In genomic region chr18:36023336-36023735, GRCh38 we compare ENCODE assay signal across 32 cellular contexts.
"Had no signal": no experiment of that assay in that cellular context is flagged by ENCODE, and none has a peak within 500 bp of the region (broad histone marks: within the 10 kb centered on the region; RNA-seq: fewer than 3 reads in every experiment).

No MANE protein-coding gene starts in this region.

- DNase-seq: activated B cell treated with CpG ODN at 0.5 μM for 24 hours; activated CD4-positive, alpha-beta memory T cell treated with anti-CD3 and anti-CD28 coated beads, Interleukin-2, amount 10 ng/mL, durations not matched to agents 7 days and 5 days; activated CD4-positive, alpha-beta T cell treated with anti-CD3 and anti-CD28 coated beads for 4 hours; activated CD4-positive, alpha-beta T cell treated with anti-CD3 and anti-CD28 coated beads, Interleukin-2, amount 50 U/mL, for 1 hour; activated CD4-positive, CD25-positive, alpha-beta regulatory T cell treated with anti-CD3 and anti-CD28 coated beads, Interleukin-2, amount 50 U/mL, for 72 hours; activated CD8-positive, alpha-beta memory T cell treated with anti-CD3 and anti-CD28 coated beads for 24 hours; activated CD8-positive, alpha-beta memory T cell treated with anti-CD3 and anti-CD28 coated beads, Interleukin-2, amount 10 ng/mL, durations not matched to agents 7 days and 5 days; activated CD8-positive, alpha-beta memory T cell treated with anti-CD3 and anti-CD28 coated beads, Interleukin-2, amount 50 U/mL, for 48 hours; activated effector memory CD4-positive, alpha-beta T cell treated with anti-CD3 and anti-CD28 coated beads, Interleukin-2, amount 50 U/mL, for 16 hours; activated naive CD4-positive, alpha-beta T cell; activated naive CD4-positive, alpha-beta T cell treated with anti-CD3 and anti-CD28 coated beads, Interleukin-2, amount 50 U/mL, for 16 hours; activated naive CD8-positive, alpha-beta T cell treated with anti-CD3 and anti-CD28 coated beads for 36 hours; activated T-cell treated with anti-CD3 and anti-CD28 coated beads, Interleukin-2, amount 50 U/mL, for 72 hours; amygdala; NCI-H1105; NCI-H1417 treated with DMSO at 0.1 percent for 48 hours; NCI-H1930; NCI-H2081 treated with DMSO at 0.1 percent for 48 hours; NCI-H226; NCI-H446 treated with DMSO at 0.1 percent for 48 hours; NCI-H524; NCI-H69; NK-92 treated with Interleukin-12 subunit alpha and Interleukin-12 subunit beta, amount 100 ng/mL, for 24 hours; PC-3; Peyer's patch; RPMI8226; SHP77 treated with DMSO at 0.1 percent for 48 hours; T-cell; T-helper 17 cell had no signal

- H3K9me3 Mint-ChIP-seq: activated B cell treated with CpG ODN at 0.5 μM for 24 hours; activated CD4-positive, alpha-beta memory T cell treated with anti-CD3 and anti-CD28 coated beads, Interleukin-2, amount 10 ng/mL, durations not matched to agents 7 days and 5 days; activated naive CD8-positive, alpha-beta T cell treated with anti-CD3 and anti-CD28 coated beads for 36 hours; activated T-cell treated with anti-CD3 and anti-CD28 coated beads, Interleukin-2, amount 50 U/mL, for 72 hours; activated T-helper 17 cell treated with anti-CD3 and anti-CD28 coated beads, Interleukin-2, amount 50 U/mL, for 72 hours; central memory CD8-positive, alpha-beta T cell; T-cell had no signal

- H3K4me1 Mint-ChIP-seq: activated B cell treated with CpG ODN at 0.5 μM for 24 hours; activated CD8-positive, alpha-beta memory T cell treated with anti-CD3 and anti-CD28 coated beads, Interleukin-2, amount 10 ng/mL, durations not matched to agents 7 days and 5 days; activated T-helper 17 cell treated with anti-CD3 and anti-CD28 coated beads, Interleukin-2, amount 50 U/mL, for 72 hours; central memory CD8-positive, alpha-beta T cell had no signal

- H3K4me3 Mint-ChIP-seq: activated B cell treated with CpG ODN at 0.5 μM for 24 hours; activated CD4-positive, alpha-beta memory T cell treated with anti-CD3 and anti-CD28 coated beads, Interleukin-2, amount 10 ng/mL, durations not matched to agents 7 days and 5 days; activated CD8-positive, alpha-beta memory T cell treated with anti-CD3 and anti-CD28 coated beads, Interleukin-2, amount 10 ng/mL, durations not matched to agents 7 days and 5 days; activated naive CD8-positive, alpha-beta T cell treated with anti-CD3 and anti-CD28 coated beads for 36 hours; activated T-cell treated with anti-CD3 and anti-CD28 coated beads, Interleukin-2, amount 50 U/mL, for 72 hours; activated T-helper 17 cell treated with anti-CD3 and anti-CD28 coated beads, Interleukin-2, amount 50 U/mL, for 72 hours; central memory CD8-positive, alpha-beta T cell; T-cell; T-helper 17 cell had no signal

- H3K27me3 Mint-ChIP-seq: activated B cell treated with CpG ODN at 0.5 μM for 24 hours; activated CD4-positive, alpha-beta memory T cell treated with anti-CD3 and anti-CD28 coated beads, Interleukin-2, amount 10 ng/mL, durations not matched to agents 7 days and 5 days; activated CD8-positive, alpha-beta memory T cell treated with anti-CD3 and anti-CD28 coated beads, Interleukin-2, amount 10 ng/mL, durations not matched to agents 7 days and 5 days; activated naive CD8-positive, alpha-beta T cell treated with anti-CD3 and anti-CD28 coated beads for 36 hours; activated T-helper 17 cell treated with anti-CD3 and anti-CD28 coated beads, Interleukin-2, amount 50 U/mL, for 72 hours; central memory CD8-positive, alpha-beta T cell; T-cell; T-helper 17 cell had no signal

- ATAC-seq: activated CD8-positive, alpha-beta memory T cell treated with anti-CD3 and anti-CD28 coated beads, Interleukin-2, amount 10 ng/mL, durations not matched to agents 7 days and 5 days; activated T-cell treated with anti-CD3 and anti-CD28 coated beads, Interleukin-2, amount 50 U/mL, for 72 hours; activated T-helper 17 cell treated with anti-CD3 and anti-CD28 coated beads, Interleukin-2, amount 50 U/mL, for 72 hours; PC-3; SK-N-SH treated with all-trans-retinoic acid at 6 μM for 48 hours; T-cell; T-helper 17 cell had no signal

- H3K27ac Mint-ChIP-seq: activated B cell treated with CpG ODN at 0.5 μM for 24 hours; activated CD4-positive, alpha-beta memory T cell treated with anti-CD3 and anti-CD28 coated beads, Interleukin-2, amount 10 ng/mL, durations not matched to agents 7 days and 5 days; activated CD8-positive, alpha-beta memory T cell treated with anti-CD3 and anti-CD28 coated beads, Interleukin-2, amount 10 ng/mL, durations not matched to agents 7 days and 5 days; activated naive CD8-positive, alpha-beta T cell treated with anti-CD3 and anti-CD28 coated beads for 36 hours; activated T-helper 17 cell treated with anti-CD3 and anti-CD28 coated beads, Interleukin-2, amount 50 U/mL, for 72 hours; T-cell; T-helper 17 cell had no signal
